2 cellular contexts compared by ENCODE assay signal in genomic region chr5:166083183-166083959, GRCh38.
TF ChIP-seq lines count a peak whose summit lies in the region.

No MANE protein-coding gene starts in this region.

TF ChIP-seq in H1, 55 proteins besides CTCF, POLR2A, EP300 and RAD21:
- TF ChIP-seq KDM4A (IDR thresholded peaks at IDR 0.05; ENCODE audit: low read depth, low read length, severe bottlenecking) (no peak), MAFK (IDR thresholded peaks at IDR 0.05; ENCODE audit: low read depth, low read length) (no peak), NANOG (IDR thresholded peaks at IDR 0.05; ENCODE audit: insufficient read depth, low read depth, low read length, poor library complexity, severe bottlenecking) (no peak), SIX5 (IDR thresholded peaks at IDR 0.05; ENCODE audit: low read depth, low read length) (no peak), ATF2 (IDR thresholded peaks at IDR 0.05; ENCODE audit: low read length) (no peak), SIRT6 (IDR thresholded peaks at IDR 0.05; ENCODE audit: low read length) (no peak), SUZ12 (IDR thresholded peaks at IDR 0.05; ENCODE audit: low read length) (no peak), FOSL1 (IDR thresholded peaks at IDR 0.05; ENCODE audit: insufficient read depth, low read depth, low read length) (no peak), SRF (IDR thresholded peaks at IDR 0.05; ENCODE audit: low read depth, low read length) (no peak), CHD7 (IDR thresholded peaks at IDR 0.05; ENCODE audit: insufficient replicate concordance, low read length) (no peak)

TF ChIP-seq in HepG2, 621 proteins besides CTCF, POLR2A, EP300 and RAD21:
- TF ChIP-seq KMT2B (CRISPR knock-in tag; IDR thresholded peaks at IDR 0.05) = no peak
- TF ChIP-seq STAT5B (CRISPR knock-in tag; IDR thresholded peaks at IDR 0.05) = no peak
- TF ChIP-seq, protein P1, sequence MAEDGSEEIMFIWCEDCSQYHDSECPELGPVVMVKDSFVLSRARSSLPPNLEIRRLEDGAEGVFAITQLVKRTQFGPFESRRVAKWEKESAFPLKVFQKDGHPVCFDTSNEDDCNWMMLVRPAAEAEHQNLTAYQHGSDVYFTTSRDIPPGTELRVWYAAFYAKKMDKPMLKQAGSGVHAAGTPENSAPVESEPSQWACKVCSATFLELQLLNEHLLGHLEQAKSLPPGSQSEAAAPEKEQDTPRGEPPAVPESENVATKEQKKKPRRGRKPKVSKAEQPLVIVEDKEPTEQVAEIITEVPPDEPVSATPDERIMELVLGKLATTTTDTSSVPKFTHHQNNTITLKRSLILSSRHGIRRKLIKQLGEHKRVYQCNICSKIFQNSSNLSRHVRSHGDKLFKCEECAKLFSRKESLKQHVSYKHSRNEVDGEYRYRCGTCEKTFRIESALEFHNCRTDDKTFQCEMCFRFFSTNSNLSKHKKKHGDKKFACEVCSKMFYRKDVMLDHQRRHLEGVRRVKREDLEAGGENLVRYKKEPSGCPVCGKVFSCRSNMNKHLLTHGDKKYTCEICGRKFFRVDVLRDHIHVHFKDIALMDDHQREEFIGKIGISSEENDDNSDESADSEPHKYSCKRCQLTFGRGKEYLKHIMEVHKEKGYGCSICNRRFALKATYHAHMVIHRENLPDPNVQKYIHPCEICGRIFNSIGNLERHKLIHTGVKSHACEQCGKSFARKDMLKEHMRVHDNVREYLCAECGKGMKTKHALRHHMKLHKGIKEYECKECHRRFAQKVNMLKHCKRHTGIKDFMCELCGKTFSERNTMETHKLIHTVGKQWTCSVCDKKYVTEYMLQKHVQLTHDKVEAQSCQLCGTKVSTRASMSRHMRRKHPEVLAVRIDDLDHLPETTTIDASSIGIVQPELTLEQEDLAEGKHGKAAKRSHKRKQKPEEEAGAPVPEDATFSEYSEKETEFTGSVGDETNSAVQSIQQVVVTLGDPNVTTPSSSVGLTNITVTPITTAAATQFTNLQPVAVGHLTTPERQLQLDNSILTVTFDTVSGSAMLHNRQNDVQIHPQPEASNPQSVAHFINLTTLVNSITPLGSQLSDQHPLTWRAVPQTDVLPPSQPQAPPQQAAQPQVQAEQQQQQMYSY (CRISPR knock-in tag; IDR thresholded peaks at IDR 0.05) = no peak
- TF ChIP-seq ZNF709 (CRISPR knock-in tag; IDR thresholded peaks at IDR 0.05) = no peak
- no peak for TF ChIP-seq ATF7 (IDR thresholded peaks at IDR 0.05)
- TF ChIP-seq ATF7 (CRISPR knock-in tag; IDR thresholded peaks at IDR 0.05) = no peak
- no peak for TF ChIP-seq MTF1 (CRISPR knock-in tag; IDR thresholded peaks at IDR 0.05)
- TF ChIP-seq ZNF768 (CRISPR knock-in tag; IDR thresholded peaks at IDR 0.05) = no peak
- no peak for TF ChIP-seq ZFP36 (IDR thresholded peaks at IDR 0.05; ENCODE audit: borderline replicate concordance, low read depth, low read length, partially characterized antibody)
- TF ChIP-seq ZSCAN21 (CRISPR knock-in tag; IDR thresholded peaks at IDR 0.05; ENCODE audit: borderline replicate concordance) = no peak
